16 cellular contexts compared by ENCODE assay signal in the genomic region with DNA sequence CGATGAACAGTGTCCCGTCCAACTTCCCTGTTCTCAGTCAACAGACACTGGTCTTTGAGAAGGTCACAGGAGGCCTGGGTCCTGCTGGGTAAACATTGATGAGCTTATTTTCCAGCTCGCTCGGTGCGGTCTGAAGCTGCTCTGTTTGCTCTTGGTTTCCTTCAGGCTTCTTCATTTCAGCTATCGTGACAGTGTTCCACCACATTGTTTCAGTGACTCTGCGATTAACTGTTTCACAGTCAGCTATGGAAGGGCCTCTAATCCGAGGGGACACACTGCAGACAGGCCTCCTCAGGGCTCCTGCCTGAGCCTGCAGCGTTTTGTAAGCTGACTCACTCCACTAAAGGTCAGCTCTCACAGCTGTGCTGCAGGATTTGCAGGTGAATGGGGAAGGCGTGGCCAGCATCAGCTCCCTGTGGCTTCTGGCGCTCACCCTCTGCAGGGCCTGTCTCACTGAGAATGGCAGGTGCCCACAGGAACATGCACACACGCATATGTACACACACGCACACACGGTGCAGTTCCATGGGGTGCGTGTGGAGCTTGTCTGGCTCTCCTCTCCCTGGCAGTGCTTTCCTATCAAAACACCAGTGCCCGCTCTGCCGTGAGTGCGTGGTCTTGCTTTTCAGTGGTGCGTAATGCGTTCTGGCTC.
DNase-seq lines count a peak whose midpoint lies in the region; ATAC-seq, FAIRE-seq and TF ChIP-seq lines count a peak whose summit lies in the region.
"Had no signal": no experiment of that assay in that cellular context is flagged by ENCODE, and none has a peak within 500 bp of the region (broad histone marks: within the 10 kb centered on the region; RNA-seq: fewer than 3 reads in every experiment).

No MANE protein-coding gene starts in this region.

- H3K9me3 ChIP-seq in neural cell (ENCODE audit: low read length), result no peaks in the 10 kb centered on the region

- H3K4me3 ChIP-seq in H7 (ENCODE audit: insufficient read depth, low read depth, low read length) (no peak overlapping the region), bronchial epithelial cell (ENCODE audit: low read depth, low read length) (no peak overlapping the region), neural cell (ENCODE audit: low read length) (peak overlapping the region; percentile 10)
- H3K4me3 ChIP-seq: BLaER1 treated with 17β-estradiol and CSF1 and Interleukin-3, amounts not matched to agents 10 nM and 100 nM; heart right ventricle; skin epidermis had no signal

- DNase-seq in H7, result peak; percentile 92
- DNase-seq in NCI-H2107 treated with DMSO at 0.1 percent for 48 hours (lab: John Stamatoyannopoulos, UW; ENCODE audit: unreplicated experiment), result peak; percentile 70
- DNase-seq in bronchial epithelial cell (ENCODE audit: low read depth), result peak; percentile 72
- no peak for DNase-seq in activated T-cell treated with anti-CD3 and anti-CD28 coated beads, Interleukin-2, amount 50 U/mL, for 4 hours
- no peak for DNase-seq in NCI-H1105 (lab: John Stamatoyannopoulos, UW)
- DNase-seq in activated T-cell treated with anti-CD3 and anti-CD28 coated beads, Interleukin-2, amount 50 U/mL, for 72 hours, result no peak
- no peak for DNase-seq in C1 segment of cervical spinal cord (lab: John Stamatoyannopoulos, UW)
- DNase-seq: effector memory CD8-positive, alpha-beta T cell; GOT3; heart right ventricle; NK-92 treated with Interleukin-12 subunit alpha and Interleukin-12 subunit beta, amount 100 ng/mL, for 24 hours; T-helper 2 cell had no signal

- no peak overlapping the region for H3K4me2 ChIP-seq in neural cell (ENCODE audit: low read length)
- H3K4me2 ChIP-seq: BLaER1 treated with 17β-estradiol and CSF1 and Interleukin-3, amounts not matched to agents 10 nM and 100 nM; KMS-11 had no signal

- no peak overlapping the region for H3K27ac Mint-ChIP-seq in activated T-cell treated with anti-CD3 and anti-CD28 coated beads, Interleukin-2, amount 50 U/mL, for 72 hours
- H3K27ac Mint-ChIP-seq: effector memory CD8-positive, alpha-beta T cell had no signal

- no peak overlapping the region for H3K4me3 Mint-ChIP-seq in activated T-cell treated with anti-CD3 and anti-CD28 coated beads, Interleukin-2, amount 50 U/mL, for 4 hours
- no peak overlapping the region for H3K4me3 Mint-ChIP-seq in activated T-cell treated with anti-CD3 and anti-CD28 coated beads, Interleukin-2, amount 50 U/mL, for 72 hours
- H3K4me3 Mint-ChIP-seq: effector memory CD8-positive, alpha-beta T cell had no signal

- TF ChIP-seq RAD21 in neural cell (conservative IDR thresholded peaks at IDR 0.05), result no peak

- H3K4me1 Mint-ChIP-seq in activated T-cell treated with anti-CD3 and anti-CD28 coated beads, Interleukin-2, amount 50 U/mL, for 4 hours (ENCODE audit: low read depth), result no peaks in the 10 kb centered on the region
- no peaks in the 10 kb centered on the region for H3K4me1 Mint-ChIP-seq in activated T-cell treated with anti-CD3 and anti-CD28 coated beads, Interleukin-2, amount 50 U/mL, for 72 hours (ENCODE audit: low read depth)

- H3K36me3 ChIP-seq in H7 (replicated peaks; ENCODE audit: control insufficient read depth, insufficient read depth, low read length) (0 out of 2 replicates have a peak, but pooled peaks cover 1% of the 10 kb centered on the region), bronchial epithelial cell (ENCODE audit: control insufficient read depth, insufficient read depth, low read length) (no peaks in the 10 kb centered on the region), neural cell (ENCODE audit: insufficient read depth, low read length) (no peaks in the 10 kb centered on the region)
- H3K36me3 ChIP-seq: heart right ventricle had no signal

- no peak overlapping the region for H3K27ac ChIP-seq in neural cell (ENCODE audit: low read length)
- H3K27ac ChIP-seq: BLaER1 treated with 17β-estradiol and CSF1 and Interleukin-3, amounts not matched to agents 10 nM and 100 nM; heart right ventricle; KMS-11; skin epidermis had no signal

- H3K9me3 Mint-ChIP-seq in activated T-cell treated with anti-CD3 and anti-CD28 coated beads, Interleukin-2, amount 50 U/mL, for 4 hours, result peaks cover 7% of the 10 kb centered on the region
- peaks cover 0 to 4% of the 10 kb centered on the region in 2 donors for H3K9me3 Mint-ChIP-seq in activated T-cell treated with anti-CD3 and anti-CD28 coated beads, Interleukin-2, amount 50 U/mL, for 72 hours

- no peak overlapping the region for H2AFZ ChIP-seq in neural cell (ENCODE audit: low read depth, low read length)

- FAIRE-seq in bronchial epithelial cell (lab: Jason Lieb, UNC), result peak; percentile 96

- H3K79me2 ChIP-seq in neural cell (replicated peaks; ENCODE audit: insufficient read depth, low read length), result no peaks in the 10 kb centered on the region

- H3K9ac ChIP-seq in neural cell (ENCODE audit: low read length), result no peak overlapping the region
- H3K9ac ChIP-seq: BLaER1 treated with 17β-estradiol and CSF1 and Interleukin-3, amounts not matched to agents 10 nM and 100 nM; KMS-11 had no signal

- no peak for TF ChIP-seq EP300 in neural cell (conservative IDR thresholded peaks at IDR 0.05; ENCODE audit: poor library complexity, severe bottlenecking)

- H3K27me3 Mint-ChIP-seq in activated T-cell treated with anti-CD3 and anti-CD28 coated beads, Interleukin-2, amount 50 U/mL, for 4 hours (ENCODE audit: low read depth), result peaks cover 3% of the 10 kb centered on the region
- H3K27me3 Mint-ChIP-seq in activated T-cell treated with anti-CD3 and anti-CD28 coated beads, Interleukin-2, amount 50 U/mL, for 72 hours (ENCODE audit: low read depth), result peaks cover 12% of the 10 kb centered on the region

- H3K36me3 Mint-ChIP-seq in activated T-cell treated with anti-CD3 and anti-CD28 coated beads, Interleukin-2, amount 50 U/mL, for 4 hours (ENCODE audit: insufficient read depth), result no peaks in the 10 kb centered on the region
- peaks cover 4 to 5% of the 10 kb centered on the region in 2 donors for H3K36me3 Mint-ChIP-seq in activated T-cell treated with anti-CD3 and anti-CD28 coated beads, Interleukin-2, amount 50 U/mL, for 72 hours (ENCODE audit: insufficient read depth in 2 of 2)

- no peak for TF ChIP-seq CTCF in bronchial epithelial cell (IDR thresholded peaks at IDR 0.05; ENCODE audit: insufficient read depth, low read length, severe bottlenecking)
- TF ChIP-seq CTCF in neural cell (IDR thresholded peaks at IDR 0.05; ENCODE audit: poor library complexity, severe bottlenecking), result no peak

- no peaks in the 10 kb centered on the region for H3F3A ChIP-seq in neural cell (ENCODE audit: insufficient read depth, low read length, poor library complexity, severe bottlenecking)

- H4K20me1 ChIP-seq in neural cell (ENCODE audit: insufficient read depth), result no peaks in the 10 kb centered on the region

- no peak for ATAC-seq in activated T-cell treated with anti-CD3 and anti-CD28 coated beads, Interleukin-2, amount 50 U/mL, for 4 hours
- no peak for ATAC-seq in activated T-cell treated with anti-CD3 and anti-CD28 coated beads, Interleukin-2, amount 50 U/mL, for 72 hours (replicated peaks in 1 of 2)
- ATAC-seq: effector memory CD8-positive, alpha-beta T cell; heart right ventricle had no signal

- no peaks in the 10 kb centered on the region for H3K27me3 ChIP-seq in H7 (ENCODE audit: control insufficient read depth, insufficient read depth, low read length)
- H3K27me3 ChIP-seq in bronchial epithelial cell (ENCODE audit: control insufficient read depth, insufficient read depth, low read length), result no peaks in the 10 kb centered on the region
- H3K27me3 ChIP-seq in neural cell (ENCODE audit: insufficient read depth, low read depth, low read length), result no peaks in the 10 kb centered on the region

- no peaks in the 10 kb centered on the region for H3K9me2 ChIP-seq in neural cell (ENCODE audit: insufficient read depth, low read length)

TF ChIP-seq in neural cell, 6 proteins besides CTCF, POLR2A, EP300 and RAD21:
- TF ChIP-seq POLR2AphosphoS5 (IDR thresholded peaks at IDR 0.05) (peak; percentile 14), SMC3 (conservative IDR thresholded peaks at IDR 0.05; ENCODE audit: poor library complexity) (no peak), EZH2 (IDR thresholded peaks at IDR 0.05; ENCODE audit: borderline replicate concordance, insufficient read depth, low read length, poor library complexity, severe bottlenecking) (no peak), MXI1 (conservative IDR thresholded peaks at IDR 0.05; ENCODE audit: poor library complexity, severe bottlenecking) (no peak)

Comparison
In these comparisons a context has a peak if more than half of its experiments do, and no peak if none do; other contexts are left out.
1. DNase-seq: peak in H7 (single experiment), NCI-H2107 treated with DMSO at 0.1 percent for 48 hours (single experiment) and bronchial epithelial cell (single experiment); none in activated T-cell treated with anti-CD3 and anti-CD28 coated beads, Interleukin-2, amount 50 U/mL, for 4 hours (single experiment), NCI-H1105 (single experiment), activated T-cell treated with anti-CD3 and anti-CD28 coated beads, Interleukin-2, amount 50 U/mL, for 72 hours (0 of 2) and C1 segment of cervical spinal cord (0 of 14).